9 cellular contexts compared by ENCODE assay signal in the genomic region with DNA sequence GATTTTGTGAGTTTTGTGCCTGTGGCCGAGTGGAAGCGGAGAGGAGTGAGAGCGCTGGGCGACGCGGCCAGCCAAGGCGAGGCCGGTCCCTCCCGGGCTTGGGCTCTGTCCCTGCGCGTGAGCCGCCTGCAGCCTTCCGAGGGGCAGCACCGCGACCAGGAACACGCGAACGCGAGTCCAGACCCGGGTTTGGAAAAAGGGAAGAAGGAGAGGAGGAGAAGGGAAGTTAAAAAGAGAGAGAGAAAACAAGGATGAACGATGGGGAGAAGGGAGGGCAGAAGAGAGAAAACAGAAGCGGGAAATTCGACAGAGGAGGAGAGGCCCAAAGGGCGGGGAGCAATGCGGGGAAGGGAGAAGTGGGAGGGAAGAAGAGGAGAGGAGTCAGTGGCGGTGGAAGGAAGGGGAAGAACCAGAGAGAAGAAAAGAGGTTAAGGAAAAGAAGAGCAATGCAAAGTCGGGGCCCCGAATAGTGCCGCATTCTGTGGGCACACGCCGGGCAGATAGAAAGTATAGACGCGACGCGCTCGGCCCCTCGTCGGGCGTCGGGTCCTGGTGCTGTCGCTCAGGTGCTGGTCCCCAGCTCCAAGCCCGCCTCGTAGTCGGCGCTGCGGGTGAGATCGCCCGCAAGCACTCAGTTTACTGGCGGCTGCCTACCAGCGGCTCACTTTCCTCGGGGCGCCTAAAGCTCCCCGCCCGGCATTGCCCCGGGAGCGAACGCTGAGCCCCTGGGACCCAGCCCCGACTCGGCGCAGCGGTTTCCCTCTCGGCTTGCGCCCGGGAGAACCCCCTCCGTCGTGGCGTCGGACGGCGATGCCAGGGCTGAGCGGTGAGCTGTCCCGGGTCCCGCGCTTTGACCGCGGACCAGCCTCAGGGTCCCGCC. TPM values are rescaled to one million over a fixed set of nuclear protein-coding genes. Genes with fewer than 3 reads are reported as not detected.
A peak's percentile ranks its signal among the peaks of the same experiment; 100 is the strongest.
DNase-seq lines count a peak whose midpoint lies in the region; ATAC-seq and TF ChIP-seq lines count a peak whose summit lies in the region.
"Had no signal": no experiment of that assay in that cellular context is flagged by ENCODE, and none has a peak within 500 bp of the region (broad histone marks: within the 10 kb centered on the region; RNA-seq: fewer than 3 reads in every experiment).

No MANE protein-coding gene starts in this region.

- no peaks in the 10 kb centered on the region for H3K4me1 ChIP-seq in NT2/D1 (ENCODE audit: insufficient read depth, insufficient read length)
- H3K4me1 ChIP-seq in neuron (ENCODE audit: insufficient read depth, low read length), result peaks cover 5% of the 10 kb centered on the region
- peaks cover 44% of the 10 kb centered on the region for H3K4me1 ChIP-seq in body of pancreas
- H3K4me1 ChIP-seq: pancreas had no signal

- CTCF ChIA-PET in CD4-positive, alpha-beta T cell (lab: Charles Lee), result interaction anchor here (0.6 kb wide), 1 partner anchor 531 kb away, joined by 3 read pairs; no protein-coding TSS in a partner anchor

- no peak overlapping the region for H3K27ac Mint-ChIP-seq in CD4-positive, alpha-beta T cell

- H2AFZ ChIP-seq in neuron (ENCODE audit: low read depth, low read length), result peak overlapping the region; percentile 22

- intact Hi-C loops in CD4-positive, alpha-beta T cell (cut with DNase I, micrococcal nuclease), result no loop called here
- intact Hi-C loops in body of pancreas (cut with DNase I), result no loop called here

- H3K36me3 Mint-ChIP-seq in CD4-positive, alpha-beta T cell (ENCODE audit: low read depth), result no peaks in the 10 kb centered on the region

- no peaks in the 10 kb centered on the region for H3K9me3 ChIP-seq in CD4-positive, alpha-beta T cell (ENCODE audit: control insufficient read depth, low read length)
- H3K9me3 ChIP-seq in NT2/D1 (ENCODE audit: insufficient read depth, low read length), result no peaks in the 10 kb centered on the region
- no peaks in the 10 kb centered on the region for H3K9me3 ChIP-seq in neuron (ENCODE audit: low read length)
- no peaks in the 10 kb centered on the region for H3K9me3 ChIP-seq in body of pancreas
- H3K9me3 ChIP-seq: pancreas had no signal

- ATAC-seq in CD4-positive, alpha-beta T cell (ENCODE audit: poor library complexity), result no peak
- ATAC-seq in body of pancreas (no peak), HG02840 (IDR thresholded peaks at IDR 0.05; ENCODE audit: low FRiP score, unreplicated experiment) (no peak)
- ATAC-seq: pancreas had no signal

- H3K4me3 Mint-ChIP-seq in CD4-positive, alpha-beta T cell, result peak overlapping the region; percentile 61

- H3K36me3 ChIP-seq in NT2/D1 (ENCODE audit: insufficient read depth, insufficient read length, low read length) (no peaks in the 10 kb centered on the region), neuron (ENCODE audit: insufficient read depth, low read length) (no peaks in the 10 kb centered on the region), body of pancreas (replicated peaks in 1 of 2; ENCODE audit: insufficient read depth in 1 of 2, low read depth in 2 of 2) (no peaks in the 10 kb centered on the region)
- H3K36me3 ChIP-seq: pancreas had no signal

- no peak for DNase-seq in CD4-positive, alpha-beta T cell
- DNase-seq in NT2/D1 (ENCODE audit: low read depth, low spot score) (no peak), epithelial cell of esophagus (ENCODE audit: low read depth) (no peak), body of pancreas (no peak), NCI-H146 treated with DMSO at 0.1 percent for 48 hours (lab: John Stamatoyannopoulos, UW; ENCODE audit: unreplicated experiment) (no peak), NCI-H1436 (lab: John Stamatoyannopoulos, UW) (no peak)

- POLR2A ChIA-PET in CD4-positive, alpha-beta T cell (lab: Charles Lee), result no interaction called here

- H3K27me3 Mint-ChIP-seq in CD4-positive, alpha-beta T cell, result peaks cover 90% of the 10 kb centered on the region

- WGBS in body of pancreas, 2 donors, result 20 to 35% methylated on average over 52 to 77 of the region's 77 CpGs

- TF ChIP-seq POLR2A in body of pancreas (IDR thresholded peaks at IDR 0.05), result no peak

- peak overlapping the region; percentile 37 for H3K4me3 ChIP-seq in NT2/D1 (ENCODE audit: insufficient read length, low read depth)
- H3K4me3 ChIP-seq in epithelial cell of esophagus (ENCODE audit: low read length), result peak overlapping the region; percentile 98
- no peak overlapping the region for H3K4me3 ChIP-seq in neuron (ENCODE audit: low read length)
- H3K4me3 ChIP-seq in body of pancreas, result peak overlapping the region in 1 of 2 donors; percentile 11

- no peak for TF ChIP-seq CTCF in CD4-positive, alpha-beta T cell (IDR thresholded peaks at IDR 0.05)
- TF ChIP-seq CTCF in epithelial cell of esophagus (IDR thresholded peaks at IDR 0.05; ENCODE audit: insufficient read depth, low read depth, low read length, missing control alignments) (no peak), body of pancreas (IDR thresholded peaks at IDR 0.05) (no peak)

- peaks cover 87% of the 10 kb centered on the region for H3K27me3 ChIP-seq in CD4-positive, alpha-beta T cell (ENCODE audit: control insufficient read depth, insufficient read depth, low read length)
- peaks cover 81% of the 10 kb centered on the region for H3K27me3 ChIP-seq in NT2/D1 (ENCODE audit: insufficient read depth, insufficient read length)
- H3K27me3 ChIP-seq in neuron (ENCODE audit: insufficient read depth, low read length), result peaks cover 93% of the 10 kb centered on the region
- peaks cover 0 to 13% of the 10 kb centered on the region in 2 donors for H3K27me3 ChIP-seq in body of pancreas

- H3K9ac ChIP-seq in NT2/D1 (ENCODE audit: insufficient read length, low read depth), result no peak overlapping the region

- H3K27ac ChIP-seq in CD4-positive, alpha-beta T cell (ENCODE audit: low read depth, low read length), result no peak overlapping the region
- no peak overlapping the region for H3K27ac ChIP-seq in body of pancreas
- H3K27ac ChIP-seq: pancreas had no signal

- H3K4me1 Mint-ChIP-seq in CD4-positive, alpha-beta T cell (ENCODE audit: low read depth), result peaks cover 38% of the 10 kb centered on the region

- H3K9me3 Mint-ChIP-seq in CD4-positive, alpha-beta T cell, result no peaks in the 10 kb centered on the region

RNA-seq across cellular contexts. Expression of gene BARX2, which starts 2.8 kb away (rescaled TPM):
- total RNA-seq in CD4-positive, alpha-beta T cell, result not detected
- 1 to 10 TPM; 1.8 to 6.6 TPM for total RNA-seq in body of pancreas
